In genomic region chr1:201411292-201411691, GRCh38 we compare ENCODE assay signal across 22 cellular contexts. TPM values are rescaled to one million over a fixed set of nuclear protein-coding genes. Genes with fewer than 3 reads are reported as not detected.
DNase-seq lines count a peak whose midpoint lies in the region; ATAC-seq lines count a peak whose summit lies in the region.
"Had no signal": no experiment of that assay in that cellular context is flagged by ENCODE, and none has a peak within 500 bp of the region (broad histone marks: within the 10 kb centered on the region; RNA-seq: fewer than 3 reads in every experiment).

No MANE protein-coding gene starts in this region.

- H3K4me2 ChIP-seq in Karpas-422 (ENCODE audit: low read depth, low read length, poor library complexity, severe bottlenecking) = no peak overlapping the region
- H3K4me2 ChIP-seq: BLaER1 had no signal

- H3K9me2 ChIP-seq in Karpas-422 (replicated peaks; ENCODE audit: insufficient read depth, low read length) = no peaks in the 10 kb centered on the region

- H3K79me2 ChIP-seq in Karpas-422 (ENCODE audit: low read length) = no peaks in the 10 kb centered on the region

- H3K36me3 ChIP-seq in Karpas-422 (ENCODE audit: insufficient read depth, low read length) = peaks cover 81% of the 10 kb centered on the region
- H3K36me3 ChIP-seq in skeletal muscle tissue (ENCODE audit: control insufficient read depth in 3 of 3, insufficient read depth in 3 of 3, low read length in 3 of 3) = peaks cover 36 to 90% (median 66%) of the 10 kb centered on the region in 3 donors
- H3K36me3 ChIP-seq: BE2C, BLaER1 had no signal

- H4K20me1 ChIP-seq in Karpas-422 (ENCODE audit: insufficient read depth, low read depth, low read length) = peaks cover 77% of the 10 kb centered on the region
- H4K20me1 ChIP-seq: BLaER1 had no signal

- peak overlapping the region; percentile 22; the same call in 1 of the 2 replicates for H3K27ac ChIP-seq in Karpas-422 (ENCODE audit: low read length)
- peak overlapping the region; percentile 12 for H3K27ac ChIP-seq in skeletal muscle tissue (ENCODE audit: low read depth, low read length)
- H3K27ac ChIP-seq: BLaER1 had no signal

- H3K27me3 ChIP-seq in Karpas-422 (ENCODE audit: low read length) = no peaks in the 10 kb centered on the region
- H3K27me3 ChIP-seq in skeletal muscle tissue (ENCODE audit: control insufficient read depth in 3 of 3, insufficient read depth in 3 of 3, low read length in 3 of 3) = no peaks in the 10 kb centered on the region
- H3K27me3 ChIP-seq: BE2C, BLaER1 had no signal

- H3K9ac ChIP-seq in Karpas-422 (ENCODE audit: low read length) (peak overlapping the region; percentile 8; the same call in 1 of the 2 replicates), skeletal muscle tissue (ENCODE audit: low read depth in 1 of 3, low read length in 3 of 3) (peak overlapping the region in 1 of 3 donors; percentile 16)
- H3K9ac ChIP-seq: BLaER1 had no signal

- no peak overlapping the region for H2AFZ ChIP-seq in Karpas-422 (ENCODE audit: low read length)

- DNase-seq in Karpas-422 = no peak
- peak; percentile 5 for DNase-seq in myocyte (ENCODE audit: low read depth)
- no peak for DNase-seq in DMS79 (lab: John Stamatoyannopoulos, UW)
- DNase-seq: 8988T; ACHN; BE2C; C1 segment of cervical spinal cord; CD4-positive, alpha-beta memory T cell; CD4-positive, CD25-positive, alpha-beta regulatory T cell; CD8-positive, alpha-beta memory T cell; COR-L47; DMS 273 treated with DMSO at 0.1 percent for 48 hours; DMS153; DMS53; DMS79 treated with DMSO at 0.1 percent for 48 hours; GF-D8 had no signal

- peaks cover 97% of the 10 kb centered on the region for H3K4me1 ChIP-seq in Karpas-422 (ENCODE audit: low read length)
- peaks cover under 1 to 30% (median 20%) of the 10 kb centered on the region in 3 donors for H3K4me1 ChIP-seq in skeletal muscle tissue (ENCODE audit: control insufficient read depth in 3 of 3, insufficient read depth in 3 of 3, low read length in 3 of 3)
- H3K4me1 ChIP-seq: BE2C had no signal

- no peak for ATAC-seq in HG02763 (IDR thresholded peaks at IDR 0.05; ENCODE audit: unreplicated experiment)

- H3K9me3 ChIP-seq in Karpas-422 (ENCODE audit: low read length) (no peaks in the 10 kb centered on the region), skeletal muscle tissue (ENCODE audit: control insufficient read depth in 3 of 3, low read length in 3 of 3) (no peaks in the 10 kb centered on the region)
- H3K9me3 ChIP-seq: BE2C, BLaER1 had no signal

- H3K4me3 ChIP-seq in Karpas-422 (ENCODE audit: low read length) (no peak overlapping the region), skeletal muscle tissue (ENCODE audit: low read length in 3 of 3) (no peak overlapping the region)
- H3K4me3 ChIP-seq: BLaER1 had no signal

RNA-seq across cellular contexts. Expression of gene TNNI1, which starts 10.2 kb away (rescaled TPM):
- total RNA-seq in Karpas-422 (2014; rRNA removed; shearing (Covaris generic); ENCODE audit: low replicate concordance) = 333 and 375 TPM in 2 replicates
- 9,118 and 11,163 TPM in 2 replicates for total RNA-seq in myocyte
- polyA plus RNA-seq in myocyte (2012) = 4,992 TPM
- 251 TPM for total RNA-seq in skeletal muscle tissue
- total RNA-seq: A673; CD4-positive, alpha-beta memory T cell; CD4-positive, CD25-positive, alpha-beta regulatory T cell; CD8-positive, alpha-beta memory T cell had no signal
- polyA plus RNA-seq: AG04450; CD14-positive monocyte; CD4-positive, alpha-beta memory T cell; CD4-positive, CD25-positive, alpha-beta regulatory T cell; CD8-positive, alpha-beta memory T cell had no signal

RNA-seq across cellular contexts. Expression of gene LAD1, which starts 12.2 kb away (rescaled TPM):
- total RNA-seq in Karpas-422 (2014; rRNA removed; shearing (Covaris generic); ENCODE audit: low replicate concordance) = 0.76 and 1.2 TPM in 2 replicates
- total RNA-seq in myocyte = 22.3 and 27.0 TPM in 2 replicates
- 6.8 TPM for polyA plus RNA-seq in myocyte (2012)
- total RNA-seq in skeletal muscle tissue = 3.1 TPM
- total RNA-seq: A673; CD4-positive, CD25-positive, alpha-beta regulatory T cell; CD8-positive, alpha-beta memory T cell had no signal
- polyA plus RNA-seq: CD14-positive monocyte; CD4-positive, alpha-beta memory T cell; CD4-positive, CD25-positive, alpha-beta regulatory T cell; CD8-positive, alpha-beta memory T cell had no signal

RNA-seq across cellular contexts. Expression of gene TNNT2, which starts 33.8 kb away (rescaled TPM):
- total RNA-seq in Karpas-422 (2014; rRNA removed; shearing (Covaris generic); ENCODE audit: low replicate concordance) = 0.11 and 0.37 TPM in 2 replicates
- total RNA-seq in myocyte = 3,022 and 4,635 TPM in 2 replicates
- 2,977 TPM for polyA plus RNA-seq in myocyte (2012)
- 89.2 TPM for total RNA-seq in skeletal muscle tissue
- total RNA-seq: CD4-positive, alpha-beta memory T cell; CD4-positive, CD25-positive, alpha-beta regulatory T cell; CD8-positive, alpha-beta memory T cell had no signal
- polyA plus RNA-seq: CD14-positive monocyte; CD4-positive, alpha-beta memory T cell; CD4-positive, CD25-positive, alpha-beta regulatory T cell; CD8-positive, alpha-beta memory T cell had no signal

RNA-seq across cellular contexts. Expression of gene PHLDA3, which starts 57.7 kb away (rescaled TPM):
- total RNA-seq in Karpas-422 (2014; rRNA removed; shearing (Covaris generic); ENCODE audit: low replicate concordance) = not detected in 2 replicates
- total RNA-seq in myocyte = 267 and 319 TPM in 2 replicates
- 271 TPM for polyA plus RNA-seq in myocyte (2012)
- 8.9 TPM for total RNA-seq in skeletal muscle tissue
- polyA plus RNA-seq: CD14-positive monocyte had no signal

Comparison
In these comparisons a context has a peak if more than half of its experiments do, and no peak if none do; other contexts are left out.
1. RNA of gene TNNI1, which starts 10.2 kb away (total RNA-seq): 9,118 to 11,163 TPM in myocyte; 333 to 375 TPM in Karpas-422 and 251 TPM in skeletal muscle tissue (single experiment); every median in the first group is over 10 times any median in the second.
2. RNA of gene TNNT2, which starts 33.8 kb away (total RNA-seq): 3,022 to 4,635 TPM in myocyte and 89.2 TPM in skeletal muscle tissue (single experiment); 0.11 to 0.37 TPM in Karpas-422; every median in the first group is over 10 times any median in the second.